Comparison of ENCODE assay signal across 29 cellular contexts in genomic region chr10:64093304-64093703, GRCh38.
"Had no signal": no experiment of that assay in that cellular context is flagged by ENCODE, and none has a peak within 500 bp of the region (broad histone marks: within the 10 kb centered on the region; RNA-seq: fewer than 3 reads in every experiment).

No MANE protein-coding gene starts in this region.

- H3K9me3 ChIP-seq: esophagus muscularis mucosa, gastroesophageal sphincter, heart right ventricle had no signal

- H3K4me1 ChIP-seq: esophagus muscularis mucosa, gastroesophageal sphincter, heart right ventricle had no signal

- H3K4me3 ChIP-seq: coronary artery, dorsolateral prefrontal cortex, esophagus muscularis mucosa, gastroesophageal sphincter, heart right ventricle had no signal

- ATAC-seq: activated CD4-positive, CD25-positive, alpha-beta regulatory T cell treated with anti-CD3 and anti-CD28 coated beads, Interleukin-2, amount 50 U/mL, for 24 hours; activated CD8-positive, alpha-beta memory T cell treated with anti-CD3 and anti-CD28 coated beads, Interleukin-2, amount 10 ng/mL, durations not matched to agents 7 days and 5 days; activated CD8-positive, alpha-beta T cell treated with anti-CD3 and anti-CD28 coated beads, Interleukin-2, amount 10 ng/mL, durations not matched to agents 7 days and 5 days; gastroesophageal sphincter; heart right ventricle; T-helper 17 cell had no signal

- H3K27ac ChIP-seq: brain microvascular endothelial cell, coronary artery, dorsolateral prefrontal cortex, esophagus muscularis mucosa, gastroesophageal sphincter, heart right ventricle, WERI-Rb-1 had no signal

- H3K27me3 ChIP-seq: brain microvascular endothelial cell, dorsolateral prefrontal cortex, esophagus muscularis mucosa, gastroesophageal sphincter, heart right ventricle had no signal

- H3K36me3 ChIP-seq: brain microvascular endothelial cell, esophagus muscularis mucosa, gastroesophageal sphincter, heart right ventricle, WERI-Rb-1 had no signal

- DNase-seq: activated B cell treated with CpG ODN at 0.5 μM for 24 hours; activated CD4-positive, alpha-beta T cell treated with anti-CD3 and anti-CD28 coated beads for 48 hours; activated CD4-positive, alpha-beta T cell treated with anti-CD3 and anti-CD28 coated beads, Interleukin-2, amount 50 U/mL, for 1 hour; activated CD4-positive, alpha-beta T cell treated with anti-CD3 and anti-CD28 coated beads, Interleukin-2, amount 50 U/mL, for 48 hours; activated CD8-positive, alpha-beta memory T cell treated with anti-CD3 and anti-CD28 coated beads, Interleukin-2, amount 10 ng/mL, durations not matched to agents 7 days and 5 days; activated CD8-positive, alpha-beta memory T cell treated with anti-CD3 and anti-CD28 coated beads, Interleukin-2, amount 50 U/mL, for 4 hours; activated CD8-positive, alpha-beta T cell treated with anti-CD3 and anti-CD28 coated beads, Interleukin-2, amount 10 ng/mL, durations not matched to agents 7 days and 5 days; activated effector memory CD4-positive, alpha-beta T cell treated with Interleukin-2 at 50 U/mL for 16 hours; activated gamma-delta T cell treated with Interleukin-2 at 50 U/mL for 16 hours; activated naive CD4-positive, alpha-beta T cell treated with anti-CD3 and anti-CD28 coated beads, Interleukin-2, amount 50 U/mL, for 16 hours; activated naive CD4-positive, alpha-beta T cell treated with Interleukin-2 at 50 U/mL for 16 hours; activated T-cell treated with anti-CD3 and anti-CD28 coated beads, Interleukin-2, amount 50 U/mL, for 1 hour; amniotic stem cell; anterior cingulate cortex; brain microvascular endothelial cell; dorsolateral prefrontal cortex; effector memory CD4-positive, alpha-beta T cell; endodermal cell; erythroblast; foreskin melanocyte; heart right ventricle; T-helper 1 cell; T-helper 17 cell; T1000; WERI-Rb-1 had no signal
